In the genomic region with DNA sequence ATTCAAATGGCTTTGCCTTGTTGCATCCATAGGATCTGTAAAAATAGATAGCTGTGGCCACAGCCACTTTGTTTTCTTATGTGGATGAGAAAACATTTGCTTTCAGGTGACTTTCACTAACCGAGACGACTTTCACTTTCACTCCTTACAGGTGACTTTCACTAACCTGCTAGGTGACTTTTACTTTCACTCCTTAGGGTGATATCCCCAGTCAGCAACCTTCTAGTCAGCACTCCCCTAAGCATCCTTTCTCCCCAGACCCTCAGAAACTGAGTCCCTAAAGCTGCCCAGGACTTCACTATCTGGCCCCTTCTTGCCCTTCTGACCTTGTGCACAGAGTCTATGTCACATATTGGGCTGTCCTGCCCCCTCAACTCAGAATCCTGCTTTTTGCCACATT, we compare ENCODE assay signal across 9 cellular contexts.
A peak's percentile ranks its signal among the peaks of the same experiment; 100 is the strongest.
DNase-seq lines count a peak whose midpoint lies in the region; ATAC-seq and TF ChIP-seq lines count a peak whose summit lies in the region.
"Had no signal": no experiment of that assay in that cellular context is flagged by ENCODE, and none has a peak within 500 bp of the region (broad histone marks: within the 10 kb centered on the region; RNA-seq: fewer than 3 reads in every experiment).

No MANE protein-coding gene starts in this region.

- peaks cover 37% of the 10 kb centered on the region for H3K4me1 Mint-ChIP-seq in Calu3 (ENCODE audit: low read depth, unreplicated experiment)

- no peak overlapping the region for H3K27ac Mint-ChIP-seq in Calu3 (ENCODE audit: unreplicated experiment)

- peak overlapping the region; percentile 50 for H3K4me3 Mint-ChIP-seq in Calu3 (ENCODE audit: low read depth, unreplicated experiment)

- no peaks in the 10 kb centered on the region for H3K36me3 ChIP-seq in sigmoid colon

- H3K36me3 Mint-ChIP-seq in Calu3 (ENCODE audit: insufficient read depth, unreplicated experiment), result no peaks in the 10 kb centered on the region

- H3K9me3 Mint-ChIP-seq in Calu3 (ENCODE audit: low read depth, unreplicated experiment), result peaks cover 2% of the 10 kb centered on the region

- H3K27me3 ChIP-seq in sigmoid colon, result no peaks in the 10 kb centered on the region

- H3K27ac ChIP-seq in sigmoid colon, result no peak overlapping the region

- H3K9me3 ChIP-seq in sigmoid colon, result no peaks in the 10 kb centered on the region

- DNase-seq in Calu3 (peak; percentile 3), epithelial cell of proximal tubule (ENCODE audit: low read depth) (no peak), A172 (ENCODE audit: low spot score) (no peak), inferior parietal cortex (ENCODE audit: extremely low spot score) (no peak), foreskin fibroblast (no peak), sigmoid colon (no peak)
- DNase-seq: NCI-H2171 had no signal

- no peaks in the 10 kb centered on the region for H3K4me1 ChIP-seq in sigmoid colon

- no peaks in the 10 kb centered on the region for H3K27me3 Mint-ChIP-seq in Calu3 (ENCODE audit: unreplicated experiment)

- TF ChIP-seq CTCF in Calu3 (IDR thresholded peaks at IDR 0.05; ENCODE audit: unreplicated experiment), result no peak
- TF ChIP-seq CTCF in epithelial cell of proximal tubule (conservative IDR thresholded peaks at IDR 0.05; ENCODE audit: low read depth, low read length), result no peak
- TF ChIP-seq CTCF in foreskin fibroblast (IDR thresholded peaks at IDR 0.05; ENCODE audit: low read depth, low read length), result no peak
- TF ChIP-seq CTCF in sigmoid colon (IDR thresholded peaks at IDR 0.05), result no peak

- intact Hi-C loops in Calu3 (cut with micrococcal nuclease; ENCODE audit: unreplicated experiment), result no loop called here
- intact Hi-C loops in sigmoid colon (cut with DNase I), result no loop called here

- CTCF ChIA-PET in Calu3 (lab: Charles Lee), result no interaction called here

- no peak for TF ChIP-seq EP300 in sigmoid colon (IDR thresholded peaks at IDR 0.05)

- ATAC-seq in GM19463 (IDR thresholded peaks at IDR 0.05; ENCODE audit: unreplicated experiment) (peak; percentile 51), HG03442 (IDR thresholded peaks at IDR 0.05; ENCODE audit: unreplicated experiment) (peak; percentile 86)

- no peak for TF ChIP-seq POLR2A in sigmoid colon (IDR thresholded peaks at IDR 0.05)

- no TSS peak for BruUV-seq in Calu3 (replicated peaks; lab: Mats Ljungman, UMichigan)

- peak overlapping the region; percentile 12 for H3K4me3 ChIP-seq in epithelial cell of proximal tubule (ENCODE audit: low read depth, low read length)
- no peak overlapping the region for H3K4me3 ChIP-seq in foreskin fibroblast (ENCODE audit: low read depth in 1 of 2, low read length in 2 of 2)
- no peak overlapping the region for H3K4me3 ChIP-seq in sigmoid colon

- 11 to 48% methylated on average over 2 of the region's 2 CpGs for WGBS in sigmoid colon, 2 donors
